ENCODE assay signal across 1 cellular context in genomic region chr2:4420032-4420431, GRCh38.
TF ChIP-seq lines count a peak whose summit lies in the region.

No MANE protein-coding gene starts in this region.

TF ChIP-seq in HepG2, 621 proteins besides CTCF, POLR2A, EP300 and RAD21 (continued from another document):
- TF ChIP-seq MYNN (CRISPR knock-in tag; IDR thresholded peaks at IDR 0.05; ENCODE audit: low read depth) = no peak
